6 cellular contexts compared by ENCODE assay signal in the genomic region with DNA sequence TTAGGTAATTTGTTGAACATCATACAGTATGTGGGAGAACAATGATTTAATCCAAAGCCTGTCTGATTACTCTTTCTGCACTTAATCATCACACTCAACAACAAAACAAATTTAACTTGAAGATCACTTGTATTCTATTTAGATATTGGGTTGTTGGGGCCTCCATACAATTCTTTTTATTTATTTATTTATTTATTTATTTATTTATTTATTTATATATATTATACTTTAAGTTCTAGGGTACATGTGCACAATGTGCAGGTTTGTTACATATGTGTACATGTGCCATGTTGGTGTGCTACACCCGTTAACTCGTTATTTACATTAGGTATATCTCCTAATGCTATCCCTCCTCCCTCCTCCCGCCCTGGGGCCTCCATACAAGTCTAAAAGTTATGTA.
DNase-seq lines count a peak whose midpoint lies in the region; ATAC-seq and TF ChIP-seq lines count a peak whose summit lies in the region.
"Not testable (repeated sequence)": the region's sequence is repeated elsewhere in the genome, so short reads cannot be mapped to it uniquely, and the experiment has no call there.

No MANE protein-coding gene starts in this region.

- H3K9me3 ChIP-seq in HEK293 (ENCODE audit: control insufficient read depth, insufficient read depth, low read depth, low read length); skeletal muscle satellite cell (replicated peaks; ENCODE audit: low read length): not testable (repeated sequence)

- H3K36me3 ChIP-seq in ACC112 (ENCODE audit: insufficient read depth, low read length); HEK293 (ENCODE audit: control insufficient read depth in 2 of 2, insufficient read depth in 1 of 2, low read length in 2 of 2); skeletal muscle satellite cell (ENCODE audit: insufficient read depth, low read length): not testable (repeated sequence)

- CTCF ChIA-PET in HEK293 (lab: Yijun Ruan, JAX): interaction anchor here (1.0 kb wide), 1 partner anchor 146 kb away, joined by 3 read pairs; no protein-coding TSS in a partner anchor
- CTCF ChIA-PET in WTC11 (lab: Charles Lee): not testable (repeated sequence)

- H3K27ac ChIP-seq in ACC112 (ENCODE audit: low read depth, low read length): peak overlapping the region; percentile 84
- not testable (repeated sequence) for H3K27ac ChIP-seq in HEK293 (ENCODE audit: extremely low read depth, low read depth, low read length)

- not testable (repeated sequence) for TF ChIP-seq CTCF in HEK293 (tag by site-specific recombination; IDR thresholded peaks at IDR 0.05); WTC11 (IDR thresholded peaks at IDR 0.05); fibroblast of mammary gland (conservative IDR thresholded peaks at IDR 0.05; ENCODE audit: control insufficient read depth, insufficient read depth, low read depth, low read length)

- H3K4me2 ChIP-seq in skeletal muscle satellite cell (ENCODE audit: low read length): peak overlapping the region; percentile 54

- peaks cover 16% of the 10 kb centered on the region for H3K4me1 ChIP-seq in ACC112 (ENCODE audit: control insufficient read depth, insufficient read depth, low read length, unreplicated experiment)
- not testable (repeated sequence) for H3K4me1 ChIP-seq in HEK293 (ENCODE audit: control insufficient read depth, insufficient read depth, low read length)
- peaks cover 19% of the 10 kb centered on the region for H3K4me1 ChIP-seq in skeletal muscle satellite cell (ENCODE audit: control insufficient read depth, insufficient read depth, low read length)

- not testable (repeated sequence) for DNase-seq in WTC11 (ENCODE audit: low spot score)
- peak; percentile 30 for DNase-seq in dermis blood vessel endothelial cell
- peak; percentile 12 for DNase-seq in fibroblast of mammary gland (ENCODE audit: low read depth)

- not testable (repeated sequence) for H3K4me1 Mint-ChIP-seq in WTC11

- H3K4me3 ChIP-seq in ACC112 (ENCODE audit: low read depth, low read length); HEK293 (ENCODE audit: low read depth, low read length); fibroblast of mammary gland (ENCODE audit: control insufficient read depth, low read depth, low read length); skeletal muscle satellite cell (ENCODE audit: low read length): not testable (repeated sequence)

- not testable (repeated sequence) for H3K27me3 Mint-ChIP-seq in WTC11 (ENCODE audit: low read depth)

- H3K27ac Mint-ChIP-seq in WTC11: not testable (repeated sequence)

- not testable (repeated sequence) for H3K4me3 Mint-ChIP-seq in WTC11

- H3K36me3 Mint-ChIP-seq in WTC11: peaks cover 13% of the 10 kb centered on the region

- H3K9ac ChIP-seq in skeletal muscle satellite cell (ENCODE audit: low read depth, low read length): not testable (repeated sequence)

- H3K9me3 Mint-ChIP-seq in WTC11: peaks cover 41% of the 10 kb centered on the region

- not testable (repeated sequence) for H2AFZ ChIP-seq in ACC112 (ENCODE audit: low read length, unreplicated experiment)

- H3K27me3 ChIP-seq in ACC112 (ENCODE audit: insufficient read depth, low read length); skeletal muscle satellite cell (ENCODE audit: control insufficient read depth, insufficient read depth, low read length): not testable (repeated sequence)

- POLR2A ChIA-PET in HEK293 (lab: Yijun Ruan, JAX); WTC11 (lab: Charles Lee): not testable (repeated sequence)

- not testable (repeated sequence) for ATAC-seq in WTC11

- H3K79me2 ChIP-seq in ACC112 (ENCODE audit: control insufficient read depth, insufficient read depth, low read length, unreplicated experiment): not testable (repeated sequence)

TF ChIP-seq in HEK293, 187 proteins besides CTCF, POLR2A, EP300 and RAD21 (continues in another document):
- TF ChIP-seq, protein P1, sequence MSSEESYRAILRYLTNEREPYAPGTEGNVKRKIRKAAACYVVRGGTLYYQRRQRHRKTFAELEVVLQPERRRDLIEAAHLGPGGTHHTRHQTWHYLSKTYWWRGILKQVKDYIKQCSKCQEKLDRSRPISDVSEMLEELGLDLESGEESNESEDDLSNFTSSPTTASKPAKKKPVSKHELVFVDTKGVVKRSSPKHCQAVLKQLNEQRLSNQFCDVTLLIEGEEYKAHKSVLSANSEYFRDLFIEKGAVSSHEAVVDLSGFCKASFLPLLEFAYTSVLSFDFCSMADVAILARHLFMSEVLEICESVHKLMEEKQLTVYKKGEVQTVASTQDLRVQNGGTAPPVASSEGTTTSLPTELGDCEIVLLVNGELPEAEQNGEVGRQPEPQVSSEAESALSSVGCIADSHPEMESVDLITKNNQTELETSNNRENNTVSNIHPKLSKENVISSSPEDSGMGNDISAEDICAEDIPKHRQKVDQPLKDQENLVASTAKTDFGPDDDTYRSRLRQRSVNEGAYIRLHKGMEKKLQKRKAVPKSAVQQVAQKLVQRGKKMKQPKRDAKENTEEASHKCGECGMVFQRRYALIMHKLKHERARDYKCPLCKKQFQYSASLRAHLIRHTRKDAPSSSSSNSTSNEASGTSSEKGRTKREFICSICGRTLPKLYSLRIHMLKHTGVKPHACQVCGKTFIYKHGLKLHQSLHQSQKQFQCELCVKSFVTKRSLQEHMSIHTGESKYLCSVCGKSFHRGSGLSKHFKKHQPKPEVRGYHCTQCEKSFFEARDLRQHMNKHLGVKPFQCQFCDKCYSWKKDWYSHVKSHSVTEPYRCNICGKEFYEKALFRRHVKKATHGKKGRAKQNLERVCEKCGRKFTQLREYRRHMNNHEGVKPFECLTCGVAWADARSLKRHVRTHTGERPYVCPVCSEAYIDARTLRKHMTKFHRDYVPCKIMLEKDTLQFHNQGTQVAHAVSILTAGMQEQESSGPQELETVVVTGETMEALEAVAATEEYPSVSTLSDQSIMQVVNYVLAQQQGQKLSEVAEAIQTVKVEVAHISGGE (tag by site-specific recombination; conservative IDR thresholded peaks at IDR 0.05; ENCODE audit: low read depth): peak; percentile 79
- peak; percentile 46; the same call in 1 of the 2 replicates for TF ChIP-seq ZFP37 (tag by site-specific recombination; IDR thresholded peaks at IDR 0.05)
- peak; percentile 53; the same call in 1 of the 2 replicates for TF ChIP-seq ZBTB8A (tag by site-specific recombination; IDR thresholded peaks at IDR 0.05)
- TF ChIP-seq ZNF501 (tag by site-specific recombination; IDR thresholded peaks at IDR 0.05): 0 out of 2 replicates have a peak, but pooled peaks have one; percentile 30
- TF ChIP-seq ZNF623 (tag by site-specific recombination; IDR thresholded peaks at IDR 0.05): peak; percentile 71
- TF ChIP-seq ZNF555 (tag by site-specific recombination; conservative IDR thresholded peaks at IDR 0.05): peak; percentile 73
- TF ChIP-seq ZNF266 (tag by site-specific recombination; IDR thresholded peaks at IDR 0.05; ENCODE audit: low read depth): peak; percentile 56; the same call in 1 of the 2 replicates
- TF ChIP-seq ZNF426 (tag by site-specific recombination; IDR thresholded peaks at IDR 0.05): peak; percentile 81
- TF ChIP-seq ZNF560 (tag by site-specific recombination; IDR thresholded peaks at IDR 0.05; ENCODE audit: borderline replicate concordance): peak; percentile 31; the same call in 1 of the 2 replicates
- TF ChIP-seq ZNF510 (tag by site-specific recombination; IDR thresholded peaks at IDR 0.05; ENCODE audit: insufficient replicate concordance): peak; percentile 57

TF ChIP-seq in WTC11, 78 proteins besides CTCF, POLR2A, EP300 and RAD21:
- 0 out of 2 replicates have a peak, but pooled peaks have one; percentile 5 for TF ChIP-seq HMGA2 (CRISPR knock-in tag; IDR thresholded peaks at IDR 0.05)
